1 cellular context compared by ENCODE assay signal in the genomic region with DNA sequence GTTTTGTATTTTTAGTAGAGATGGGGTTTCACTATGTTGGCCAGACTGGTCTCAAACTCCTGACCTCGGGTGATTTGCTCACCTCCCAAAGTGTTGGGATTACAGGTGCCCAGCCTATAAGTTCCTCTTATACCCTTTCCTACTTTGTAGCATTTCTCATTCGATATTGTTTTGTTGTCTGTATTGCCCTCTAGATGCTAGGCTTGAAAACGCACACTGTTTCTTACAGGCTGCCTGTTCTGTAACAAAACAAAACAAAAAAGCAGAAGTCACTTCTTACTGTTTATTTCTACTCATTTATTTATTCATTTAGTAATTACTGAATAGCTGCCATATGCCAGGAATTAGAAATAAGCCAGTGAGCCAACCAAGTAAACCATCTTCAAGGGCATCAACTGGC.
TF ChIP-seq lines count a peak whose summit lies in the region.

No MANE protein-coding gene starts in this region.

TF ChIP-seq in GM12878, 131 proteins besides CTCF, POLR2A, EP300 and RAD21 (continued from another document):
- TF ChIP-seq, protein P1, sequence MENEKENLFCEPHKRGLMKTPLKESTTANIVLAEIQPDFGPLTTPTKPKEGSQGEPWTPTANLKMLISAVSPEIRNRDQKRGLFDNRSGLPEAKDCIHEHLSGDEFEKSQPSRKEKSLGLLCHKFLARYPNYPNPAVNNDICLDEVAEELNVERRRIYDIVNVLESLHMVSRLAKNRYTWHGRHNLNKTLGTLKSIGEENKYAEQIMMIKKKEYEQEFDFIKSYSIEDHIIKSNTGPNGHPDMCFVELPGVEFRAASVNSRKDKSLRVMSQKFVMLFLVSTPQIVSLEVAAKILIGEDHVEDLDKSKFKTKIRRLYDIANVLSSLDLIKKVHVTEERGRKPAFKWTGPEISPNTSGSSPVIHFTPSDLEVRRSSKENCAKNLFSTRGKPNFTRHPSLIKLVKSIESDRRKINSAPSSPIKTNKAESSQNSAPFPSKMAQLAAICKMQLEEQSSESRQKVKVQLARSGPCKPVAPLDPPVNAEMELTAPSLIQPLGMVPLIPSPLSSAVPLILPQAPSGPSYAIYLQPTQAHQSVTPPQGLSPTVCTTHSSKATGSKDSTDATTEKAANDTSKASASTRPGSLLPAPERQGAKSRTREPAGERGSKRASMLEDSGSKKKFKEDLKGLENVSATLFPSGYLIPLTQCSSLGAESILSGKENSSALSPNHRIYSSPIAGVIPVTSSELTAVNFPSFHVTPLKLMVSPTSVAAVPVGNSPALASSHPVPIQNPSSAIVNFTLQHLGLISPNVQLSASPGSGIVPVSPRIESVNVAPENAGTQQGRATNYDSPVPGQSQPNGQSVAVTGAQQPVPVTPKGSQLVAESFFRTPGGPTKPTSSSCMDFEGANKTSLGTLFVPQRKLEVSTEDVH (IDR thresholded peaks at IDR 0.05; ENCODE audit: low read depth, partially characterized antibody), result no peak
- no peak for TF ChIP-seq CREM (IDR thresholded peaks at IDR 0.05; ENCODE audit: low read depth)
- no peak for TF ChIP-seq EZH2 (IDR thresholded peaks at IDR 0.05; ENCODE audit: borderline replicate concordance, control insufficient read depth, low read depth, low read length)
- no peak for TF ChIP-seq RB1 (IDR thresholded peaks at IDR 0.05; ENCODE audit: borderline replicate concordance)
